In the genomic region with DNA sequence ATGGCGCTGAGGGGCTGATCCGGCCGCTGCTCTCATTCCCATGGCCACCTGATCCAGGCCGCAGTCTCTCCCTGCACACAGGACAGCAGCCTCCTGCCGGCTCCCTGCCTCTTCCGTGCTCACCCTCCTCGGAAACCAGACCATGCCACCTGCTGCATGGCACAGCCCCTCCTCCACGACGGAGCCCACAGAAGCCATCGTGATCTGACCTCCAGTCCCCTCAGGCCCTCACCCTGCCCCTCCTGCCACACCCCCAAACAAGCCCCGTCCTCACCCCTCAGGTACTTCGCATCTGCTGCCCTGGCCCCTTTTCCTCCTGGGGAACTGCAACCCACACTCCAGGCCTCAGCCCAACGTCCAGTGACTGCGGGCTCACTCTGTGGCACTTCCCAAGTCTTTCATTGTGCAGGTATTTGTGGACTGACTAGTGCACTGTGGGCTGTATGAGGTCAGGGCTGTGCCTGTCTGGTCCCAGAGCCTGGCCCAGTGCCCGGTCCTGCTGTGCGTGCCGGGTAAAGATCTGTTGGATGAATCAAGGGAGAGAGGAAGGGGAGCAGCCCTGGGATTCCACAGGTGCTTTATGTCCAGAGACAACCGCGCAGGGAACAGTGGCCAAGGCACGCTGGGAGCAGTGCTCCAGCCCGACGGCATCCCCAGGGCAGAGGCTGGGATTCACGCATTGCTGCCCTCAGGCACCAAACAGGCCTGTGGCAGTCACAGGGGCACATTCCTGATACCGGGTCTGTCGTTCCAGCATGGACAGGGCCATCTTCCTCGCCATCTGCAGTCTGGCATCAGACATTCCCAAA, we compare ENCODE assay signal across 12 cellular contexts.
A peak's percentile ranks its signal among the peaks of the same experiment; 100 is the strongest.
DNase-seq lines count a peak whose midpoint lies in the region; ATAC-seq and TF ChIP-seq lines count a peak whose summit lies in the region.
"Had no signal": no experiment of that assay in that cellular context is flagged by ENCODE, and none has a peak within 500 bp of the region (broad histone marks: within the 10 kb centered on the region; RNA-seq: fewer than 3 reads in every experiment).

No MANE protein-coding gene starts in this region.

- no peaks in the 10 kb centered on the region for H3K36me3 Mint-ChIP-seq in osteocyte (ENCODE audit: unreplicated experiment)

- H3K36me3 ChIP-seq in MG63 (peaks cover 72% of the 10 kb centered on the region), gastroesophageal sphincter (no peaks in the 10 kb centered on the region)

- H3K27me3 ChIP-seq in MG63, result no peaks in the 10 kb centered on the region
- no peaks in the 10 kb centered on the region for H3K27me3 ChIP-seq in gastroesophageal sphincter

- H3K27ac Mint-ChIP-seq in osteocyte (ENCODE audit: unreplicated experiment), result no peak overlapping the region

- no peaks in the 10 kb centered on the region for H3K4me1 ChIP-seq in gastroesophageal sphincter
- H3K4me1 ChIP-seq: Caco-2 had no signal

- H3K9me3 ChIP-seq in MG63 (no peaks in the 10 kb centered on the region), gastroesophageal sphincter (no peaks in the 10 kb centered on the region)
- H3K9me3 ChIP-seq: Caco-2 had no signal

- TF ChIP-seq CTCF in fibroblast of pulmonary artery (IDR thresholded peaks at IDR 0.05; ENCODE audit: low read length, missing control alignments), result no peak
- TF ChIP-seq CTCF in osteocyte (IDR thresholded peaks at IDR 0.05), result no peak
- no peak for TF ChIP-seq CTCF in gastroesophageal sphincter (IDR thresholded peaks at IDR 0.05)

- no peak overlapping the region for H3K4me3 Mint-ChIP-seq in osteocyte (ENCODE audit: unreplicated experiment)

- H3K27ac ChIP-seq in gastroesophageal sphincter, result no peak overlapping the region

- TF ChIP-seq POLR2A in gastroesophageal sphincter (IDR thresholded peaks at IDR 0.05), result no peak

- H3K27me3 Mint-ChIP-seq in osteocyte (ENCODE audit: unreplicated experiment), result no peaks in the 10 kb centered on the region

- no peaks in the 10 kb centered on the region for H3K4me1 Mint-ChIP-seq in osteocyte (ENCODE audit: unreplicated experiment)

- H3K4me3 ChIP-seq in MG63 (peak overlapping the region; percentile 39), fibroblast of pulmonary artery (replicated peaks; ENCODE audit: low read depth, low read length) (no peak overlapping the region), gastroesophageal sphincter (no peak overlapping the region)
- H3K4me3 ChIP-seq: GM12878 had no signal

- H3K9me3 Mint-ChIP-seq in osteocyte (ENCODE audit: unreplicated experiment), result peaks cover 6% of the 10 kb centered on the region

- 83% methylated on average over 6 of the region's 26 CpGs; no CpG with 5 or more reads in 1 of the 2 donors for WGBS in gastroesophageal sphincter (ENCODE audit: low coverage in 1 of 2), 2 donors

- DNase-seq in ELR (ENCODE audit: low read depth) (peak; percentile 98), MG63 (peak; percentile 99), fibroblast of pulmonary artery (ENCODE audit: low read depth) (peak; percentile 87), osteocyte (ENCODE audit: extremely low spot score, unreplicated experiment) (peak; percentile 83), inferior parietal cortex (ENCODE audit: extremely low spot score) (no peak)
- no peak for DNase-seq in stimulated activated CD4-positive, alpha-beta T cell treated with anti-CD3 and anti-CD28 coated beads, Interleukin-1b, Interleukin-23, amount 100 ng/mL, for 48 hours
- DNase-seq: central memory CD4-positive, alpha-beta T cell; NCI-H187 treated with DMSO at 0.1 percent for 48 hours had no signal

- ATAC-seq in gastroesophageal sphincter (no peak), HG03469 (IDR thresholded peaks at IDR 0.05; ENCODE audit: unreplicated experiment) (no peak)
- ATAC-seq: GM12878 had no signal

- no peak for TF ChIP-seq EP300 in gastroesophageal sphincter (IDR thresholded peaks at IDR 0.05)

Comparison
In these comparisons a context has a peak if more than half of its experiments do, and no peak if none do; other contexts are left out.
1. DNase-seq: peak in ELR (single experiment), MG63 (single experiment), fibroblast of pulmonary artery (single experiment) and osteocyte (single experiment); none in stimulated activated CD4-positive, alpha-beta T cell treated with anti-CD3 and anti-CD28 coated beads, Interleukin-1b, Interleukin-23, amount 100 ng/mL, for 48 hours (single experiment) and inferior parietal cortex (single experiment).